Comparison of ENCODE assay signal across 15 cellular contexts in genomic region chr16:1657841-1658240, GRCh38.
"Had no signal": no experiment of that assay in that cellular context is flagged by ENCODE, and none has a peak within 500 bp of the region (broad histone marks: within the 10 kb centered on the region; RNA-seq: fewer than 3 reads in every experiment).

No MANE protein-coding gene starts in this region.

- H3K27ac Mint-ChIP-seq: dendritic cell treated with granulocyte-macrophage colony-stimulating factor and Interleukin-4, amounts not matched to agents 40 ng/mL and 50 ng/mL, for 4 days; nephron progenitor cell; stimulated activated naive CD8-positive, alpha-beta T cell treated with anti-CD3 and anti-CD28 coated beads, Interleukin-15, Interleukin-2, amounts not matched to agents 100 ng/mL and 50 ng/mL, for 24 hours had no signal

- DNase-seq: effector memory CD8-positive, alpha-beta T cell; foreskin keratinocyte; immature natural killer cell; naive thymus-derived CD4-positive, alpha-beta T cell; nephron progenitor cell; small intestine; stimulated activated CD4-positive, alpha-beta T cell treated with anti-CD3 and anti-CD28 coated beads, Interleukin-12 subunit alpha, Interleukin-12 subunit beta, amount 100 ng/mL, for 4 hours; tibial artery; upper lobe of right lung had no signal

- H3K4me1 ChIP-seq: foreskin keratinocyte, upper lobe of right lung, vagina had no signal

- H3K27ac ChIP-seq: foreskin keratinocyte, neutrophil, tibial artery, upper lobe of right lung, vagina had no signal

- ATAC-seq: effector memory CD8-positive, alpha-beta T cell; foreskin keratinocyte; naive thymus-derived CD4-positive, alpha-beta T cell; upper lobe of right lung had no signal

- H3K4me3 ChIP-seq: tibial artery, upper lobe of right lung, vagina had no signal

- H3K9me3 Mint-ChIP-seq: dendritic cell treated with granulocyte-macrophage colony-stimulating factor and Interleukin-4, amounts not matched to agents 40 ng/mL and 50 ng/mL, for 4 days; effector memory CD8-positive, alpha-beta T cell; immature natural killer cell; naive thymus-derived CD4-positive, alpha-beta T cell; nephron progenitor cell; stimulated activated naive CD8-positive, alpha-beta T cell treated with anti-CD3 and anti-CD28 coated beads, Interleukin-15, Interleukin-2, amounts not matched to agents 100 ng/mL and 50 ng/mL, for 24 hours had no signal

- H3K4me3 Mint-ChIP-seq: dendritic cell treated with granulocyte-macrophage colony-stimulating factor and Interleukin-4, amounts not matched to agents 40 ng/mL and 50 ng/mL, for 4 days; effector memory CD8-positive, alpha-beta T cell; immature natural killer cell; naive thymus-derived CD4-positive, alpha-beta T cell; nephron progenitor cell; stimulated activated naive CD8-positive, alpha-beta T cell treated with anti-CD3 and anti-CD28 coated beads, Interleukin-15, Interleukin-2, amounts not matched to agents 100 ng/mL and 50 ng/mL, for 24 hours had no signal

- H3K4me1 Mint-ChIP-seq: immature natural killer cell, nephron progenitor cell had no signal

- H3K9me3 ChIP-seq: neutrophil, tibial artery, upper lobe of right lung, vagina had no signal

- H3K27me3 ChIP-seq: foreskin keratinocyte, neutrophil, tibial artery, upper lobe of right lung, vagina had no signal

- FAIRE-seq: colon, keratinocyte, small intestine had no signal
